In genomic region chr5:65262094-65262493, GRCh38 we compare ENCODE assay signal across 10 cellular contexts.
DNase-seq lines count a peak whose midpoint lies in the region; ATAC-seq and TF ChIP-seq lines count a peak whose summit lies in the region.
"Had no signal": no experiment of that assay in that cellular context is flagged by ENCODE, and none has a peak within 500 bp of the region (broad histone marks: within the 10 kb centered on the region; RNA-seq: fewer than 3 reads in every experiment).

No MANE protein-coding gene starts in this region.

- 52 to 62% (median 55%) methylated on average over 3 of the region's 3 CpGs for WGBS in heart left ventricle, 4 donors
- WGBS in thyroid gland, 2 donors = 45 to 59% methylated on average over 3 of the region's 3 CpGs

- no peaks in the 10 kb centered on the region for H3K36me3 Mint-ChIP-seq in glutamatergic neuron (ENCODE audit: unreplicated experiment)
- H3K36me3 Mint-ChIP-seq: activated naive CD4-positive, alpha-beta T cell treated with anti-CD3 and anti-CD28 coated beads, Interleukin-2, amount 10 ng/mL, durations not matched to agents 7 days and 5 days had no signal

- DNase-seq in heart left ventricle = peak in 4 of 5 donors; percentile 11 to 30 (median 24)
- no peak for DNase-seq in right atrium auricular region (ENCODE audit: low spot score)
- DNase-seq in RPMI8226 = peak; percentile 28
- peak; percentile 65 for DNase-seq in fibroblast of pulmonary artery (ENCODE audit: low read depth)
- peak; percentile 51 to 59 for DNase-seq in thyroid gland
- DNase-seq in NCI-H510A (lab: John Stamatoyannopoulos, UW) = no peak
- no peak for DNase-seq in glutamatergic neuron
- DNase-seq: activated naive CD4-positive, alpha-beta T cell treated with anti-CD3 and anti-CD28 coated beads, Interleukin-2, amount 10 ng/mL, durations not matched to agents 7 days and 5 days had no signal

- H3K27me3 ChIP-seq in heart left ventricle = no peaks in the 10 kb centered on the region
- no peaks in the 10 kb centered on the region for H3K27me3 ChIP-seq in right atrium auricular region
- no peaks in the 10 kb centered on the region for H3K27me3 ChIP-seq in thyroid gland

- H3K4me1 ChIP-seq in heart left ventricle = peaks cover 0 to 16% (median 10%) of the 10 kb centered on the region in 12 donors
- H3K4me1 ChIP-seq in right atrium auricular region = peaks cover 0 to 11% of the 10 kb centered on the region in 2 donors
- H3K4me1 ChIP-seq in thyroid gland = peaks cover 0 to 8% of the 10 kb centered on the region in 2 donors
- H3K4me1 ChIP-seq: parathyroid adenoma had no signal

- TF ChIP-seq CTCF in heart left ventricle (IDR thresholded peaks at IDR 0.05) = no peak
- TF ChIP-seq CTCF in right atrium auricular region (IDR thresholded peaks at IDR 0.05) = no peak
- TF ChIP-seq CTCF in fibroblast of pulmonary artery (IDR thresholded peaks at IDR 0.05; ENCODE audit: low read length, missing control alignments) = no peak
- no peak for TF ChIP-seq CTCF in thyroid gland (IDR thresholded peaks at IDR 0.05)
- TF ChIP-seq CTCF in glutamatergic neuron (IDR thresholded peaks at IDR 0.05; ENCODE audit: partially characterized antibody, unreplicated experiment) = no peak

- H3K27ac ChIP-seq in heart left ventricle (no peak overlapping the region), right atrium auricular region (no peak overlapping the region), thyroid gland (no peak overlapping the region)
- H3K27ac ChIP-seq: parathyroid adenoma had no signal

- no peaks in the 10 kb centered on the region for H3K9me3 Mint-ChIP-seq in glutamatergic neuron (ENCODE audit: unreplicated experiment)
- H3K9me3 Mint-ChIP-seq: activated naive CD4-positive, alpha-beta T cell treated with anti-CD3 and anti-CD28 coated beads, Interleukin-2, amount 10 ng/mL, durations not matched to agents 7 days and 5 days had no signal

- ATAC-seq in heart left ventricle (peak in 1 of 4 donors; percentile 29), GM18861 (IDR thresholded peaks at IDR 0.05; ENCODE audit: unreplicated experiment) (no peak)

- no peak overlapping the region for H3K4me3 Mint-ChIP-seq in glutamatergic neuron (ENCODE audit: unreplicated experiment)
- H3K4me3 Mint-ChIP-seq: activated naive CD4-positive, alpha-beta T cell treated with anti-CD3 and anti-CD28 coated beads, Interleukin-2, amount 10 ng/mL, durations not matched to agents 7 days and 5 days had no signal

- H3K27me3 Mint-ChIP-seq in glutamatergic neuron (ENCODE audit: unreplicated experiment) = peaks cover 3% of the 10 kb centered on the region
- H3K27me3 Mint-ChIP-seq: activated naive CD4-positive, alpha-beta T cell treated with anti-CD3 and anti-CD28 coated beads, Interleukin-2, amount 10 ng/mL, durations not matched to agents 7 days and 5 days had no signal

- H3K4me3 ChIP-seq in heart left ventricle (peak overlapping the region in 1 of 12 donors; percentile 3), right atrium auricular region (no peak overlapping the region), fibroblast of pulmonary artery (replicated peaks; ENCODE audit: low read depth, low read length) (no peak overlapping the region), thyroid gland (replicated peaks in 1 of 3) (no peak overlapping the region)

- no peak for TF ChIP-seq POLR2A in heart left ventricle (IDR thresholded peaks at IDR 0.05)
- TF ChIP-seq POLR2A in thyroid gland (IDR thresholded peaks at IDR 0.05) = no peak

- no peaks in the 10 kb centered on the region for H3K9me3 ChIP-seq in heart left ventricle
- H3K9me3 ChIP-seq in right atrium auricular region = no peaks in the 10 kb centered on the region
- no peaks in the 10 kb centered on the region for H3K9me3 ChIP-seq in thyroid gland

- intact Hi-C loops in heart left ventricle (cut with DNase I) (no loop called here), thyroid gland (cut with DNase I) (no loop called here)

- no peaks in the 10 kb centered on the region for H3K36me3 ChIP-seq in heart left ventricle
- H3K36me3 ChIP-seq in right atrium auricular region = no peaks in the 10 kb centered on the region
- H3K36me3 ChIP-seq in thyroid gland = no peaks in the 10 kb centered on the region

- H3K27ac Mint-ChIP-seq in glutamatergic neuron (ENCODE audit: unreplicated experiment) = no peak overlapping the region
- H3K27ac Mint-ChIP-seq: activated naive CD4-positive, alpha-beta T cell treated with anti-CD3 and anti-CD28 coated beads, Interleukin-2, amount 10 ng/mL, durations not matched to agents 7 days and 5 days had no signal

- no peaks in the 10 kb centered on the region for H3K4me1 Mint-ChIP-seq in glutamatergic neuron (ENCODE audit: low read depth, unreplicated experiment)
- H3K4me1 Mint-ChIP-seq: activated naive CD4-positive, alpha-beta T cell treated with anti-CD3 and anti-CD28 coated beads, Interleukin-2, amount 10 ng/mL, durations not matched to agents 7 days and 5 days had no signal

Comparison
In these comparisons a context has a peak if more than half of its experiments do, and no peak if none do; other contexts are left out.
1. DNase-seq: peak in heart left ventricle (4 of 5), RPMI8226 (single experiment), fibroblast of pulmonary artery (single experiment) and thyroid gland (2 of 2); none in right atrium auricular region (single experiment), NCI-H510A (single experiment) and glutamatergic neuron (single experiment).